ENCODE assay signal across 8 cellular contexts in the genomic region with DNA sequence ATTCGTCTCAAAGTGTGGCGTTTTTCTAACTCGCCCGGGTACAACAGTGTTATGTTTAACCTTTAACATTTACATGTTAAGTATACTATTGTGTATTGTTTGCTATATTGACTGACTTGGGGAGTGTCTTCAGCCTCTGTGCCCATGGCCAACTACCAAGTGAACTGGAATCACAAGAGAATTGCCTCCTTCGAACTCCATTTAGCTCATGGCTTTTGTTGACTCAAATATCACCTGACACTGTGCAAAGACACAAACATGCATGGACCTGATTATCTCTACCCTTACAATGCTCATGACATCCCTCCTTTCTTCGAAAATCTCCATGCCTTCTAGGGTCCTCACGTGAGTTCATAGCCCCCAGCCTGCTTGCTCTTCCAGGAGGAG. TPM values are rescaled to one million over a fixed set of nuclear protein-coding genes. Genes with fewer than 3 reads are reported as not detected.
DNase-seq lines count a peak whose midpoint lies in the region; ATAC-seq and TF ChIP-seq lines count a peak whose summit lies in the region.

No MANE protein-coding gene starts in this region.

- peak overlapping the region in 2 of 3 donors; percentile 69 to 91 for H3K27ac Mint-ChIP-seq in IgD-negative memory B cell
- peak overlapping the region in 8 of 9 donors; percentile 77 to 92 (median 86) for H3K27ac Mint-ChIP-seq in naive thymus-derived CD4-positive, alpha-beta T cell

- H3K36me3 ChIP-seq in ectodermal cell (ENCODE audit: control insufficient read depth, insufficient read depth, low read length): peaks cover 3% of the 10 kb centered on the region
- peaks cover 0 to 30% (median 0%) of the 10 kb centered on the region in 3 experiments for H3K36me3 ChIP-seq in naive thymus-derived CD4-positive, alpha-beta T cell (ENCODE audit: control insufficient read depth in 2 of 3, insufficient read depth in 3 of 3, low read length in 3 of 3)

- no peak for ATAC-seq in naive thymus-derived CD4-positive, alpha-beta T cell
- no peak for ATAC-seq in HG03439 (IDR thresholded peaks at IDR 0.05; ENCODE audit: unreplicated experiment)

- intact Hi-C loops in naive thymus-derived CD4-positive, alpha-beta T cell (cut with micrococcal nuclease): loop anchor here in 1 of 2 donors (1.0 to 5.0 kb wide), 2 partner anchors 39 to 264 kb away; a partner anchor contains a TSS

- no peak for TF ChIP-seq CTCF in C4-2B (conservative IDR thresholded peaks at IDR 0.05)

- H3K27me3 ChIP-seq in ectodermal cell (ENCODE audit: control insufficient read depth, insufficient read depth, low read length, poor library complexity, severe bottlenecking): no peaks in the 10 kb centered on the region
- no peaks in the 10 kb centered on the region for H3K27me3 ChIP-seq in naive thymus-derived CD4-positive, alpha-beta T cell (ENCODE audit: control insufficient read depth in 2 of 2, insufficient read depth in 2 of 2, low read length in 2 of 2)

- H3K4me1 Mint-ChIP-seq in IgD-negative memory B cell: peaks cover 13 to 27% (median 25%) of the 10 kb centered on the region in 3 donors
- H3K4me1 Mint-ChIP-seq in naive thymus-derived CD4-positive, alpha-beta T cell: peaks cover 18 to 33% (median 22%) of the 10 kb centered on the region in 7 donors

- peak overlapping the region; percentile 100 for H3K4me3 ChIP-seq in ectodermal cell (ENCODE audit: insufficient read depth, low read depth, low read length)
- peak overlapping the region; percentile 80 for H3K4me3 ChIP-seq in naive thymus-derived CD4-positive, alpha-beta T cell (ENCODE audit: low read length)

- POLR2A ChIA-PET in naive thymus-derived CD4-positive, alpha-beta T cell (lab: Charles Lee): interaction anchor here (0.7 to 1.4 kb wide), 5 partner anchors 15 to 1485 kb away, joined by 3 to 5 read pairs (median 4); a partner anchor contains a TSS

- CTCF ChIA-PET in naive thymus-derived CD4-positive, alpha-beta T cell (lab: Charles Lee): interaction anchor here (0.6 kb wide), 1 partner anchor 542 kb away, joined by 4 read pairs; no protein-coding TSS in a partner anchor

- peak overlapping the region; percentile 90 to 95 (median 92) for H3K4me3 Mint-ChIP-seq in IgD-negative memory B cell
- peak overlapping the region; percentile 84 to 95 (median 90) for H3K4me3 Mint-ChIP-seq in naive thymus-derived CD4-positive, alpha-beta T cell

- H3K4me1 ChIP-seq in ectodermal cell (ENCODE audit: control insufficient read depth, insufficient read depth, low read length): no peaks in the 10 kb centered on the region
- H3K4me1 ChIP-seq in naive thymus-derived CD4-positive, alpha-beta T cell (ENCODE audit: control insufficient read depth in 2 of 2, insufficient read depth in 2 of 2, low read length in 2 of 2): no peaks in the 10 kb centered on the region

- no peaks in the 10 kb centered on the region for H3K27me3 Mint-ChIP-seq in IgD-negative memory B cell
- no peaks in the 10 kb centered on the region for H3K27me3 Mint-ChIP-seq in naive thymus-derived CD4-positive, alpha-beta T cell

- H3K9me3 Mint-ChIP-seq in IgD-negative memory B cell: peaks cover 4 to 10% (median 8%) of the 10 kb centered on the region in 3 donors
- H3K9me3 Mint-ChIP-seq in naive thymus-derived CD4-positive, alpha-beta T cell: peaks cover 5 to 88% (median 59%) of the 10 kb centered on the region in 11 donors

- H3K27ac ChIP-seq in C4-2B: peak overlapping the region; percentile 58
- H3K27ac ChIP-seq in ectodermal cell (ENCODE audit: insufficient read depth, low read depth, low read length, poor library complexity, severe bottlenecking): peak overlapping the region; percentile 84
- H3K27ac ChIP-seq in naive thymus-derived CD4-positive, alpha-beta T cell (ENCODE audit: low read depth, low read length): peak overlapping the region; percentile 74

- no peaks in the 10 kb centered on the region for H3K9me3 ChIP-seq in ectodermal cell (ENCODE audit: control insufficient read depth, low read length)
- peaks cover 0 to 33% (median 0%) of the 10 kb centered on the region in 3 experiments for H3K9me3 ChIP-seq in naive thymus-derived CD4-positive, alpha-beta T cell (ENCODE audit: control insufficient read depth in 2 of 3, low read length in 3 of 3)

- peaks cover 16% of the 10 kb centered on the region for H3K36me3 Mint-ChIP-seq in IgD-negative memory B cell
- H3K36me3 Mint-ChIP-seq in naive thymus-derived CD4-positive, alpha-beta T cell: peaks cover 25 to 63% (median 56%) of the 10 kb centered on the region in 5 donors

- WGBS in ectodermal cell, 2 experiments: 0% methylated on average over 7 of the region's 7 CpGs

- DNase-seq in naive thymus-derived CD4-positive, alpha-beta T cell: no peak
- no peak for DNase-seq in SKM-1 (lab: John Stamatoyannopoulos, UW; ENCODE audit: unreplicated experiment)
- DNase-seq in stimulated activated naive CD4-positive, alpha-beta T cell treated with Interleukin-2 at 50 U/mL for 16 hours (lab: John Stamatoyannopoulos, UW): no peak
- DNase-seq in central memory CD4-positive, alpha-beta T cell: no peak

RNA-seq across cellular contexts. Expression of a gene that starts 0.7 kb away (rescaled TPM):
- 37.1 TPM for polyA plus RNA-seq in IgD-negative memory B cell
- polyA plus RNA-seq in ectodermal cell (2013, experiment 1 of 4): 40.1 TPM
- polyA plus RNA-seq in ectodermal cell (2013, experiment 2 of 4): 48.6 TPM
- 26.8 TPM for polyA plus RNA-seq in ectodermal cell (2013, experiment 3 of 4)
- 31.4 TPM for polyA plus RNA-seq in ectodermal cell (2013, experiment 4 of 4)
- 10 to 100 TPM; 12.7 to 56.9 (median 32.7) TPM for total RNA-seq in naive thymus-derived CD4-positive, alpha-beta T cell
- polyA plus RNA-seq in naive thymus-derived CD4-positive, alpha-beta T cell: 10 to 100 TPM; 22.2 to 25.7 TPM

RNA-seq across cellular contexts. Expression of a gene that starts 28.3 kb away (rescaled TPM):
- polyA plus RNA-seq in IgD-negative memory B cell: 4.5 TPM
- polyA plus RNA-seq in ectodermal cell (2013, experiment 1 of 4): 26.6 TPM
- 30.0 TPM for polyA plus RNA-seq in ectodermal cell (2013, experiment 2 of 4)
- 13.3 TPM for polyA plus RNA-seq in ectodermal cell (2013, experiment 3 of 4)
- 20.7 TPM for polyA plus RNA-seq in ectodermal cell (2013, experiment 4 of 4)
- 10 to 100 TPM; 21.6 to 44.7 (median 28.1) TPM for total RNA-seq in naive thymus-derived CD4-positive, alpha-beta T cell
- 1 to 10 TPM; 2.6 to 8.5 TPM for polyA plus RNA-seq in naive thymus-derived CD4-positive, alpha-beta T cell

RNA-seq across cellular contexts. Expression of a gene that starts 38.4 kb away (rescaled TPM):
- polyA plus RNA-seq in IgD-negative memory B cell: 10.5 TPM
- 47.5 TPM for polyA plus RNA-seq in ectodermal cell (2013, experiment 1 of 4)
- polyA plus RNA-seq in ectodermal cell (2013, experiment 2 of 4): 54.4 TPM
- 31.3 TPM for polyA plus RNA-seq in ectodermal cell (2013, experiment 3 of 4)
- polyA plus RNA-seq in ectodermal cell (2013, experiment 4 of 4): 39.0 TPM
- total RNA-seq in naive thymus-derived CD4-positive, alpha-beta T cell: 10 to 100 TPM; 46.9 to 65.1 (median 48.8) TPM
- polyA plus RNA-seq in naive thymus-derived CD4-positive, alpha-beta T cell: 1 to 10 TPM; 4.2 to 6.4 TPM

RNA-seq across cellular contexts. Expression of a gene that starts 47.1 kb away (rescaled TPM):
- polyA plus RNA-seq in IgD-negative memory B cell: 6.0 TPM
- polyA plus RNA-seq in ectodermal cell (2013, experiment 1 of 4): 24.9 TPM
- 26.4 TPM for polyA plus RNA-seq in ectodermal cell (2013, experiment 2 of 4)
- 18.4 TPM for polyA plus RNA-seq in ectodermal cell (2013, experiment 3 of 4)
- 16.6 TPM for polyA plus RNA-seq in ectodermal cell (2013, experiment 4 of 4)
- total RNA-seq in naive thymus-derived CD4-positive, alpha-beta T cell: 1 to 10 TPM; 2.1 to 7.7 (median 6.0) TPM
- polyA plus RNA-seq in naive thymus-derived CD4-positive, alpha-beta T cell: 1 to 10 TPM; 1.8 to 2.2 TPM

RNA-seq across cellular contexts. Expression of a gene that starts 58.0 kb away (rescaled TPM):
- polyA plus RNA-seq in IgD-negative memory B cell: 3.2 TPM
- polyA plus RNA-seq in ectodermal cell (2013, experiment 1 of 4): 16.0 TPM
- polyA plus RNA-seq in ectodermal cell (2013, experiment 2 of 4): 21.6 TPM
- polyA plus RNA-seq in ectodermal cell (2013, experiment 3 of 4): 12.2 TPM
- polyA plus RNA-seq in ectodermal cell (2013, experiment 4 of 4): 12.3 TPM
- 10 to 100 TPM; 18.9 to 32.3 (median 24.0) TPM for total RNA-seq in naive thymus-derived CD4-positive, alpha-beta T cell
- 1 to 10 TPM; 1.7 to 2.9 TPM for polyA plus RNA-seq in naive thymus-derived CD4-positive, alpha-beta T cell
